ENCODE assay signal across 9 cellular contexts in the genomic region with DNA sequence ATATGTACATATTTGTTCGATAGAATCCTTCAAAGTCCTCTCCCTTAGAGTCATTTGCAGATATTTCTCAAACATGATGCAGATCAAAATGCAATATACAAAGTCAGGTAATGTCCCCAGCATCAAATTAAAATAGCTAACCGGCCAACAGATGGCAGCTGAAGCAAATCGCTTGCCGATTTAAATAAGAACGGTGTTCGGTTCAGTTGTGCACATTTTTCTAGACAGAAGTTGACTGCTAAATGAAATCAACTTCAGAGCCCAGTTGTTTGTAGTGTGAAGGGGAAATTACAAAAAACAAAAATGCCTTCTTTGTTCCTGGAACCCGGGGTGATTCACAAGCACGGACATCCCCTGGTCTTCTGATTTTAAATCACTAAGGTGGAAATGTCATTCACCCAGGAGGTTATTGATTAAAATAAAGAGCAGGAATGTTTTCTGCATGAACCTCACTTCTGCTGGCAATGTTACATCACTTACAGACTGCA.
DNase-seq lines count a peak whose midpoint lies in the region; ATAC-seq and TF ChIP-seq lines count a peak whose summit lies in the region.
"Had no signal": no experiment of that assay in that cellular context is flagged by ENCODE, and none has a peak within 500 bp of the region (broad histone marks: within the 10 kb centered on the region; RNA-seq: fewer than 3 reads in every experiment).

No MANE protein-coding gene starts in this region.

- no peaks in the 10 kb centered on the region for H4K20me1 ChIP-seq in Karpas-422 (ENCODE audit: insufficient read depth, low read depth, low read length)
- H4K20me1 ChIP-seq in neural progenitor cell (ENCODE audit: low read depth): no peaks in the 10 kb centered on the region

- no peak overlapping the region for H3K4me3 Mint-ChIP-seq in activated naive CD8-positive, alpha-beta T cell treated with anti-CD3 and anti-CD28 coated beads, Interleukin-2, amount 50 U/mL, for 24 hours
- peak overlapping the region; percentile 65 for H3K4me3 Mint-ChIP-seq in neural progenitor cell

- peak overlapping the region; percentile 65 for H3K4me2 ChIP-seq in Karpas-422 (ENCODE audit: low read depth, low read length, poor library complexity, severe bottlenecking)
- H3K4me2 ChIP-seq in neural progenitor cell: peak overlapping the region; percentile 5

- no peak for DNase-seq in GM10248 (ENCODE audit: extremely low spot score)
- peak; percentile 81 for DNase-seq in Karpas-422
- DNase-seq in activated naive CD8-positive, alpha-beta T cell treated with anti-CD3 and anti-CD28 coated beads, Interleukin-2, amount 50 U/mL, for 24 hours: no peak
- no peak for DNase-seq in neural progenitor cell (ENCODE audit: low spot score)
- no peak for DNase-seq in NCI-H2029 (lab: John Stamatoyannopoulos, UW)
- DNase-seq in NOMO-1 treated with DMSO at 0.1 percent for 48 hours (lab: John Stamatoyannopoulos, UW; ENCODE audit: unreplicated experiment): no peak
- DNase-seq in RKO (ENCODE audit: low spot score): no peak
- DNase-seq: stimulated activated CD4-positive, alpha-beta T cell treated with anti-CD3 and anti-CD28 coated beads, Interleukin-15, amount 100 ng/mL, for 24 hours had no signal

- H2AFZ ChIP-seq in Karpas-422 (ENCODE audit: low read length) (no peak overlapping the region), neural progenitor cell (replicated peaks) (peak overlapping the region; percentile 64)

- peak overlapping the region; percentile 68 for H3K9ac ChIP-seq in Karpas-422 (ENCODE audit: low read length)
- no peak overlapping the region for H3K9ac ChIP-seq in neural progenitor cell

- H3K27ac Mint-ChIP-seq in activated naive CD8-positive, alpha-beta T cell treated with anti-CD3 and anti-CD28 coated beads, Interleukin-2, amount 50 U/mL, for 24 hours: peak overlapping the region; percentile 61
- peak overlapping the region; percentile 51 for H3K27ac Mint-ChIP-seq in neural progenitor cell

- peak; percentile 50 for TF ChIP-seq CTCF in GM10248 (IDR thresholded peaks at IDR 0.05; ENCODE audit: control extremely low read depth, extremely low read depth, low read depth, missing control alignments)
- TF ChIP-seq CTCF in neural progenitor cell (IDR thresholded peaks at IDR 0.05): no peak

- H3K36me3 Mint-ChIP-seq in activated naive CD8-positive, alpha-beta T cell treated with anti-CD3 and anti-CD28 coated beads, Interleukin-2, amount 50 U/mL, for 24 hours (ENCODE audit: low read depth): no peaks in the 10 kb centered on the region
- no peaks in the 10 kb centered on the region for H3K36me3 Mint-ChIP-seq in neural progenitor cell

- H3K36me3 ChIP-seq in Karpas-422 (ENCODE audit: insufficient read depth, low read length): no peaks in the 10 kb centered on the region
- H3K36me3 ChIP-seq in neural progenitor cell: no peaks in the 10 kb centered on the region

- H3K4me1 Mint-ChIP-seq in activated naive CD8-positive, alpha-beta T cell treated with anti-CD3 and anti-CD28 coated beads, Interleukin-2, amount 50 U/mL, for 24 hours: peaks cover 26% of the 10 kb centered on the region
- H3K4me1 Mint-ChIP-seq in neural progenitor cell: peaks cover 66% of the 10 kb centered on the region

- peak overlapping the region; percentile 98 for H3K27ac ChIP-seq in Karpas-422 (ENCODE audit: low read length)
- no peak overlapping the region for H3K27ac ChIP-seq in neural progenitor cell

- no peaks in the 10 kb centered on the region for H3F3A ChIP-seq in neural progenitor cell (ENCODE audit: low read depth)

- H3K9me3 ChIP-seq in Karpas-422 (ENCODE audit: low read length) (no peaks in the 10 kb centered on the region), neural progenitor cell (ENCODE audit: low read depth) (no peaks in the 10 kb centered on the region)

- no peaks in the 10 kb centered on the region for H3K9me2 ChIP-seq in Karpas-422 (replicated peaks; ENCODE audit: insufficient read depth, low read length)

- H3K4me1 ChIP-seq in Karpas-422 (ENCODE audit: low read length): peaks cover 100% of the 10 kb centered on the region
- peaks cover 12% of the 10 kb centered on the region for H3K4me1 ChIP-seq in neural progenitor cell

- H3K4me3 ChIP-seq in Karpas-422 (ENCODE audit: low read length): peak overlapping the region; percentile 48; the same call in 1 of the 2 replicates
- H3K4me3 ChIP-seq in neural progenitor cell: no peak overlapping the region

- no peaks in the 10 kb centered on the region for H3K9me3 Mint-ChIP-seq in activated naive CD8-positive, alpha-beta T cell treated with anti-CD3 and anti-CD28 coated beads, Interleukin-2, amount 50 U/mL, for 24 hours
- H3K9me3 Mint-ChIP-seq in neural progenitor cell: no peaks in the 10 kb centered on the region

- CTCF ChIA-PET in GM10248 (lab: Yijun Ruan, JAX): interaction anchor here (0.7 to 1.8 kb wide), 8 partner anchors 8 to 225 kb away, joined by 3 to 11 read pairs (median 3); no protein-coding TSS in a partner anchor

- H3K79me2 ChIP-seq in Karpas-422 (ENCODE audit: low read length): peaks cover 76% of the 10 kb centered on the region
- no peaks in the 10 kb centered on the region for H3K79me2 ChIP-seq in neural progenitor cell (ENCODE audit: low read depth)

- H3K27me3 Mint-ChIP-seq in activated naive CD8-positive, alpha-beta T cell treated with anti-CD3 and anti-CD28 coated beads, Interleukin-2, amount 50 U/mL, for 24 hours: no peaks in the 10 kb centered on the region
- H3K27me3 Mint-ChIP-seq in neural progenitor cell (ENCODE audit: insufficient read depth, low read depth): no peaks in the 10 kb centered on the region

- H3K27me3 ChIP-seq in Karpas-422 (ENCODE audit: low read length) (no peaks in the 10 kb centered on the region), neural progenitor cell (no peaks in the 10 kb centered on the region)

- POLR2A ChIA-PET in GM10248 (lab: Yijun Ruan, JAX): no interaction called here

- ATAC-seq in activated naive CD8-positive, alpha-beta T cell treated with anti-CD3 and anti-CD28 coated beads, Interleukin-2, amount 50 U/mL, for 24 hours: no peak
- ATAC-seq in GM21515 (IDR thresholded peaks at IDR 0.05; ENCODE audit: unreplicated experiment): no peak
